12 cellular contexts compared by ENCODE assay signal in genomic region chr2:102032368-102033027, GRCh38. TPM values are rescaled to one million over a fixed set of nuclear protein-coding genes. Genes with fewer than 3 reads are reported as not detected.
DNase-seq lines count a peak whose midpoint lies in the region; ATAC-seq, FAIRE-seq and TF ChIP-seq lines count a peak whose summit lies in the region.
"Had no signal": no experiment of that assay in that cellular context is flagged by ENCODE, and none has a peak within 500 bp of the region (broad histone marks: within the 10 kb centered on the region; RNA-seq: fewer than 3 reads in every experiment).

No MANE protein-coding gene starts in this region.

- no peak overlapping the region for H3K4me3 Mint-ChIP-seq in activated CD4-positive, alpha-beta T cell treated with anti-CD3 and anti-CD28 coated beads, Interleukin-2, amount 10 ng/mL, durations not matched to agents 24 days and 14 days
- H3K4me3 Mint-ChIP-seq in progenitor cell of endocrine pancreas (ENCODE audit: low read depth), result no peak overlapping the region

- peak overlapping the region; percentile 49 to 83 (median 71) for H3K27ac ChIP-seq in right lobe of liver
- peak overlapping the region in 1 of 2 donors; percentile 43 for H3K27ac ChIP-seq in thoracic aorta
- peak overlapping the region in 1 of 59 donors; percentile 32 for H3K27ac ChIP-seq in dorsolateral prefrontal cortex
- H3K27ac ChIP-seq: KMS-11 had no signal

- intact Hi-C loops in activated CD4-positive, alpha-beta T cell treated with anti-CD3 and anti-CD28 coated beads, Interleukin-2, amount 10 ng/mL, durations not matched to agents 24 days and 14 days (cut with micrococcal nuclease), result no loop called here
- intact Hi-C loops in right lobe of liver (cut with DNase I), result no loop called here
- intact Hi-C loops in dorsolateral prefrontal cortex (cut with DNase I), result no loop called here

- TF ChIP-seq POLR2A in right lobe of liver (IDR thresholded peaks at IDR 0.05), result no peak

- H3K4me1 Mint-ChIP-seq in activated CD4-positive, alpha-beta T cell treated with anti-CD3 and anti-CD28 coated beads, Interleukin-2, amount 10 ng/mL, durations not matched to agents 24 days and 14 days, result peaks cover 43% of the 10 kb centered on the region
- H3K4me1 Mint-ChIP-seq in progenitor cell of endocrine pancreas (ENCODE audit: low read depth), result peaks cover 13% of the 10 kb centered on the region

- H3K9me3 Mint-ChIP-seq in activated CD4-positive, alpha-beta T cell treated with anti-CD3 and anti-CD28 coated beads, Interleukin-2, amount 10 ng/mL, durations not matched to agents 24 days and 14 days, result peaks cover 8% of the 10 kb centered on the region
- H3K9me3 Mint-ChIP-seq in progenitor cell of endocrine pancreas (ENCODE audit: low read depth), result no peaks in the 10 kb centered on the region

- peak in 2 of 4 donors; percentile 3 to 6 for ATAC-seq in right lobe of liver
- ATAC-seq in thoracic aorta (ENCODE audit: insufficient number of reproducible peaks, low FRiP score, low read depth), result no peak
- ATAC-seq: PC-3 had no signal

- H3K27me3 Mint-ChIP-seq in activated CD4-positive, alpha-beta T cell treated with anti-CD3 and anti-CD28 coated beads, Interleukin-2, amount 10 ng/mL, durations not matched to agents 24 days and 14 days, result peaks cover 6% of the 10 kb centered on the region
- peaks cover 5% of the 10 kb centered on the region for H3K27me3 Mint-ChIP-seq in progenitor cell of endocrine pancreas

- no peak for TF ChIP-seq CTCF in right lobe of liver (IDR thresholded peaks at IDR 0.05)
- no peak for TF ChIP-seq CTCF in thoracic aorta (IDR thresholded peaks at IDR 0.05)
- TF ChIP-seq CTCF in progenitor cell of endocrine pancreas (IDR thresholded peaks at IDR 0.05; ENCODE audit: unreplicated experiment), result no peak
- no peak for TF ChIP-seq CTCF in dorsolateral prefrontal cortex (IDR thresholded peaks at IDR 0.05 in 54 of 56, conservative IDR thresholded peaks at IDR 0.05 in 2 of 56; ENCODE audit: low read depth in 1 of 56, partially characterized antibody in 56 of 56)

- no peak overlapping the region for H3K4me3 ChIP-seq in right lobe of liver
- peak overlapping the region; percentile 41 for H3K4me3 ChIP-seq in thoracic aorta
- no peak overlapping the region for H3K4me3 ChIP-seq in dorsolateral prefrontal cortex

- H3K27ac Mint-ChIP-seq in activated CD4-positive, alpha-beta T cell treated with anti-CD3 and anti-CD28 coated beads, Interleukin-2, amount 10 ng/mL, durations not matched to agents 24 days and 14 days, result peak overlapping the region; percentile 80
- no peak overlapping the region for H3K27ac Mint-ChIP-seq in progenitor cell of endocrine pancreas

- H3K4me1 ChIP-seq in right lobe of liver, result peaks cover 0 to 51% (median 26%) of the 10 kb centered on the region in 4 donors
- H3K4me1 ChIP-seq in thoracic aorta (ENCODE audit: control insufficient read depth in 1 of 2, low read depth in 2 of 2), result peaks cover 26 to 54% of the 10 kb centered on the region in 2 donors

- H3K9me3 ChIP-seq in right lobe of liver, result no peaks in the 10 kb centered on the region
- H3K9me3 ChIP-seq in thoracic aorta, result no peaks in the 10 kb centered on the region

- H3K36me3 Mint-ChIP-seq in activated CD4-positive, alpha-beta T cell treated with anti-CD3 and anti-CD28 coated beads, Interleukin-2, amount 10 ng/mL, durations not matched to agents 24 days and 14 days (ENCODE audit: low read depth), result peaks cover 2% of the 10 kb centered on the region
- no peaks in the 10 kb centered on the region for H3K36me3 Mint-ChIP-seq in progenitor cell of endocrine pancreas (ENCODE audit: insufficient read depth)

- FAIRE-seq in RCC 7860 (lab: Jason Lieb, UNC), result no peak

- H3K36me3 ChIP-seq in right lobe of liver (no peaks in the 10 kb centered on the region), thoracic aorta (no peaks in the 10 kb centered on the region)

- no peak for DNase-seq in activated CD4-positive, alpha-beta T cell treated with anti-CD3 and anti-CD28 coated beads, Interleukin-2, amount 10 ng/mL, durations not matched to agents 24 days and 14 days
- DNase-seq in activated CD4-positive, alpha-beta T cell treated with anti-CD3 and anti-CD28 coated beads for 4 hours, result no peak
- DNase-seq in amniotic epithelial cell (ENCODE audit: low read depth), result peak; percentile 69
- DNase-seq in right lobe of liver, result no peak
- no peak for DNase-seq in thoracic aorta (ENCODE audit: low spot score)
- DNase-seq in progenitor cell of endocrine pancreas (ENCODE audit: low spot score, unreplicated experiment), result no peak
- no peak for DNase-seq in RCC 7860 (ENCODE audit: low spot score)
- no peak for DNase-seq in dorsolateral prefrontal cortex
- DNase-seq: activated naive CD4-positive, alpha-beta T cell treated with anti-CD3 and anti-CD28 coated beads, Interleukin-2, amount 50 U/mL, for 16 hours; PC-3 had no signal

- WGBS in right lobe of liver (ENCODE audit: insufficient coverage, low coverage, low lambda C conversion rate, missing lambda C conversion rate), result 30% methylated on average over 2 of the region's 2 CpGs

- H3K27me3 ChIP-seq in right lobe of liver, result no peaks in the 10 kb centered on the region
- H3K27me3 ChIP-seq in thoracic aorta (replicated peaks; ENCODE audit: insufficient read depth), result no peaks in the 10 kb centered on the region
- no peaks in the 10 kb centered on the region for H3K27me3 ChIP-seq in dorsolateral prefrontal cortex

RNA-seq across cellular contexts. Expression of gene IL1R2, which starts 40.7 kb away (rescaled TPM):
- 1.5 and 1.6 TPM in 2 replicates for total RNA-seq in activated CD4-positive, alpha-beta T cell treated with anti-CD3 and anti-CD28 coated beads, Interleukin-2, amount 10 ng/mL, durations not matched to agents 24 days and 14 days
- 10 to 100 TPM in 4 of 6 experiments, 1 to 10 TPM in 2; 5.5 to 22.8 (median 12.3) TPM for total RNA-seq in right lobe of liver
- total RNA-seq in thoracic aorta, result 10 to 100 TPM; 18.3 to 47.7 TPM
- not detected in 2 replicates for total RNA-seq in progenitor cell of endocrine pancreas
- 10 to 100 TPM in 6 of 120 experiments, 1 to 10 TPM in 68, under 1 TPM in 15, not detected in 31; 0.43 to 29.0 (median 2.2) TPM for total RNA-seq in dorsolateral prefrontal cortex
- total RNA-seq: temporal lobe had no signal
